28 cellular contexts compared by ENCODE assay signal in genomic region chr21:42357307-42357706, GRCh38. TPM values are rescaled to one million over a fixed set of nuclear protein-coding genes. Genes with fewer than 3 reads are reported as not detected.
DNase-seq lines count a peak whose midpoint lies in the region; ATAC-seq and TF ChIP-seq lines count a peak whose summit lies in the region.
"Had no signal": no experiment of that assay in that cellular context is flagged by ENCODE, and none has a peak within 500 bp of the region (broad histone marks: within the 10 kb centered on the region; RNA-seq: fewer than 3 reads in every experiment).

No MANE protein-coding gene starts in this region.

- DNase-seq in mammary epithelial cell (peak; percentile 44), MCF 10A (ENCODE audit: unreplicated experiment) (no peak), epithelial cell of esophagus (ENCODE audit: low read depth) (peak; percentile 13)
- no peak for DNase-seq in effector memory CD8-positive, alpha-beta T cell
- no peak for DNase-seq in effector memory CD4-positive, alpha-beta T cell
- DNase-seq: CD4-positive, CD25-positive, alpha-beta regulatory T cell; DMS153; HFFc6; NCI-H1092; NCI-H1417 treated with DMSO at 0.1 percent for 48 hours; NCI-H187 treated with DMSO at 0.1 percent for 48 hours; NCI-H2171 treated with DMSO at 0.1 percent for 48 hours; NCI-H345; NCI-H774; PC-3; Right ventricle myocardium superior had no signal

- in situ Hi-C loops in mammary epithelial cell (cut with MboI; ENCODE audit: low sequenced_read_pairs in 2 of 2) = no loop called here

- TF ChIP-seq CTCF in mammary epithelial cell (conservative IDR thresholded peaks at IDR 0.05 in 1 of 2, IDR thresholded peaks at IDR 0.05 in 1 of 2; ENCODE audit: extremely low read depth in 1 of 2, insufficient read depth in 1 of 2, low read depth in 1 of 2, low read length in 2 of 2) (no peak), MCF 10A (IDR thresholded peaks at IDR 0.05; ENCODE audit: unreplicated experiment) (no peak), epithelial cell of esophagus (IDR thresholded peaks at IDR 0.05; ENCODE audit: insufficient read depth, low read depth, low read length, missing control alignments) (no peak)

- POLR2A ChIA-PET in MCF 10A (lab: Yijun Ruan, JAX) = interaction anchor here (0.7 kb wide), 1 partner anchor 19 kb away, joined by 3 read pairs; no protein-coding TSS in a partner anchor

- CTCF ChIA-PET in mammary epithelial cell (lab: Charles Lee; ENCODE audit: low non-redundant PET) (no interaction called here), MCF 10A (lab: Yijun Ruan, JAX) (no interaction called here)

- H3K4me2 ChIP-seq in mammary epithelial cell (ENCODE audit: insufficient read depth, low read depth, low read length) = no peak overlapping the region
- H3K4me2 ChIP-seq: GM23338, KMS-11 had no signal

- no peaks in the 10 kb centered on the region for H3K27me3 ChIP-seq in mammary epithelial cell (ENCODE audit: insufficient read depth, low read length)
- no peaks in the 10 kb centered on the region for H3K27me3 ChIP-seq in mucosa of stomach (ENCODE audit: control insufficient read depth, insufficient read depth, low read length)
- no peaks in the 10 kb centered on the region for H3K27me3 ChIP-seq in effector memory CD4-positive, alpha-beta T cell (replicated peaks; ENCODE audit: control insufficient read depth, insufficient read depth, low read length, poor library complexity, severe bottlenecking)
- H3K27me3 ChIP-seq: SJSA1 had no signal

- H3K79me2 ChIP-seq in mammary epithelial cell (ENCODE audit: insufficient read depth, low read length) = no peaks in the 10 kb centered on the region

- peak overlapping the region; percentile 7 for H2AFZ ChIP-seq in mammary epithelial cell (ENCODE audit: low read depth, low read length)
- H2AFZ ChIP-seq: GM23338 had no signal

- WGBS in mammary epithelial cell (ENCODE audit: low coverage, missing lambda C conversion rate) = 0% methylated on average over 3 of the region's 3 CpGs

- no peak overlapping the region for H3K27ac ChIP-seq in mammary epithelial cell (ENCODE audit: insufficient read depth, low read depth, low read length)
- H3K27ac ChIP-seq in effector memory CD4-positive, alpha-beta T cell (ENCODE audit: insufficient read depth, low read length, poor library complexity, severe bottlenecking) = no peak overlapping the region
- H3K27ac ChIP-seq: KMS-11, SJSA1 had no signal

- BruUV-seq in mammary epithelial cell (replicated peaks; lab: Mats Ljungman, UMichigan) = no TSS peak
- BruUV-seq in MCF 10A (replicated peaks; lab: Mats Ljungman, UMichigan) = no TSS peak

- H3K9ac ChIP-seq in mammary epithelial cell (ENCODE audit: insufficient read depth, low read length) (no peak overlapping the region), mucosa of stomach (ENCODE audit: low read length) (peak overlapping the region; percentile 24)
- H3K9ac ChIP-seq: KMS-11 had no signal

- H3K4me1 ChIP-seq in mammary epithelial cell (ENCODE audit: insufficient read depth, low read length) = no peaks in the 10 kb centered on the region
- H3K4me1 ChIP-seq in mucosa of stomach (ENCODE audit: control insufficient read depth, insufficient read depth, low read length) = peaks cover 31% of the 10 kb centered on the region
- H3K4me1 ChIP-seq in effector memory CD4-positive, alpha-beta T cell (ENCODE audit: control insufficient read depth, insufficient read depth, low read length, poor library complexity, severe bottlenecking) = no peaks in the 10 kb centered on the region
- H3K4me1 ChIP-seq: HAP-1, SJSA1 had no signal

- H3K4me3 ChIP-seq in mammary epithelial cell (replicated peaks in 1 of 3; ENCODE audit: insufficient read depth in 1 of 3, low read depth in 2 of 3, low read length in 3 of 3) = no peak overlapping the region
- no peak overlapping the region for H3K4me3 ChIP-seq in epithelial cell of esophagus (ENCODE audit: low read length)
- H3K4me3 ChIP-seq in mucosa of stomach (ENCODE audit: low read length) = no peak overlapping the region
- H3K4me3 ChIP-seq in effector memory CD4-positive, alpha-beta T cell (ENCODE audit: insufficient read depth, low read depth, low read length, poor library complexity, severe bottlenecking) = no peak overlapping the region
- H3K4me3 ChIP-seq: GM23338, HAP-1, SJSA1 had no signal

- intact Hi-C loops in mammary epithelial cell (cut with micrococcal nuclease) = no loop called here
- intact Hi-C loops in MCF 10A (cut with micrococcal nuclease) = no loop called here

- H4K20me1 ChIP-seq in mammary epithelial cell (ENCODE audit: insufficient read depth, low read length) = no peaks in the 10 kb centered on the region

- H3K4me3 Mint-ChIP-seq in MCF 10A (ENCODE audit: unreplicated experiment) = no peak overlapping the region
- H3K4me3 Mint-ChIP-seq in effector memory CD8-positive, alpha-beta T cell = no peak overlapping the region
- H3K4me3 Mint-ChIP-seq: CD4-positive, CD25-positive, alpha-beta regulatory T cell; GM23338; HFFc6; IgD-negative memory B cell had no signal

- peaks cover 6% of the 10 kb centered on the region for H3K36me3 Mint-ChIP-seq in MCF 10A (ENCODE audit: insufficient read depth, unreplicated experiment)
- H3K36me3 Mint-ChIP-seq in effector memory CD8-positive, alpha-beta T cell (ENCODE audit: insufficient read depth) = no peaks in the 10 kb centered on the region

- H3K9me3 ChIP-seq in mammary epithelial cell (replicated peaks; ENCODE audit: insufficient read depth, low read length) = no peaks in the 10 kb centered on the region
- no peaks in the 10 kb centered on the region for H3K9me3 ChIP-seq in mucosa of stomach (ENCODE audit: control insufficient read depth, low read length)
- peaks cover 3% of the 10 kb centered on the region for H3K9me3 ChIP-seq in effector memory CD4-positive, alpha-beta T cell (ENCODE audit: control insufficient read depth, low read length)
- H3K9me3 ChIP-seq: HAP-1, SJSA1 had no signal

- peaks cover 29% of the 10 kb centered on the region for H3K27me3 Mint-ChIP-seq in MCF 10A (ENCODE audit: insufficient read depth, unreplicated experiment)
- H3K27me3 Mint-ChIP-seq in effector memory CD8-positive, alpha-beta T cell = peaks cover 11 to 50% of the 10 kb centered on the region in 2 donors

- dilution Hi-C loops in mammary epithelial cell (cut with HindIII; ENCODE audit: low sequenced_read_pairs) = loop anchor here (10.0 kb wide), 1 partner anchor 87 kb away; no protein-coding TSS in a partner anchor

- H3K9me3 Mint-ChIP-seq in MCF 10A (ENCODE audit: unreplicated experiment) = peaks cover 14% of the 10 kb centered on the region
- H3K9me3 Mint-ChIP-seq in effector memory CD8-positive, alpha-beta T cell = peaks cover 0 to 4% of the 10 kb centered on the region in 2 donors

- no peak overlapping the region for H3K27ac Mint-ChIP-seq in MCF 10A (ENCODE audit: low read depth, unreplicated experiment)
- H3K27ac Mint-ChIP-seq in effector memory CD8-positive, alpha-beta T cell = no peak overlapping the region
- H3K27ac Mint-ChIP-seq: CD4-positive, CD25-positive, alpha-beta regulatory T cell; GM23338; HFFc6; IgD-negative memory B cell had no signal

- H3K4me1 Mint-ChIP-seq in MCF 10A (ENCODE audit: insufficient read depth, unreplicated experiment) = no peaks in the 10 kb centered on the region
- H3K4me1 Mint-ChIP-seq in effector memory CD8-positive, alpha-beta T cell (ENCODE audit: low read depth in 2 of 2) = peaks cover 0 to 2% of the 10 kb centered on the region in 2 donors
- H3K4me1 Mint-ChIP-seq: CD4-positive, CD25-positive, alpha-beta regulatory T cell; GM23338 had no signal

- H3K36me3 ChIP-seq in mammary epithelial cell (ENCODE audit: insufficient read depth, low read length) (no peaks in the 10 kb centered on the region), mucosa of stomach (ENCODE audit: control insufficient read depth, insufficient read depth, low read length) (no peaks in the 10 kb centered on the region)
- no peaks in the 10 kb centered on the region for H3K36me3 ChIP-seq in effector memory CD4-positive, alpha-beta T cell (ENCODE audit: control insufficient read depth, insufficient read depth, low read length)
- H3K36me3 ChIP-seq: HAP-1, SJSA1 had no signal

- no peak for ATAC-seq in GM21576 (IDR thresholded peaks at IDR 0.05; ENCODE audit: unreplicated experiment)
- no peak for ATAC-seq in effector memory CD8-positive, alpha-beta T cell (replicated peaks)
- ATAC-seq: GM23338, PC-3 had no signal

RNA-seq across cellular contexts. Expression of gene TFF2, which starts 6.5 kb away (rescaled TPM):
- not detected for total RNA-seq in mammary epithelial cell
- not detected for polyA plus RNA-seq in mammary epithelial cell
- not detected for polyA minus RNA-seq in mammary epithelial cell
- total RNA-seq in MCF 10A (2022) = not detected in 2 replicates
- total RNA-seq: A172; CD4-positive, CD25-positive, alpha-beta regulatory T cell; Daoy; G401; GM23338; HFFc6; Right ventricle myocardium superior; RPMI7951; SJSA1 had no signal
- polyA plus RNA-seq: BJ; CD4-positive, CD25-positive, alpha-beta regulatory T cell; GM23338; IgD-negative memory B cell had no signal

RNA-seq across cellular contexts. Expression of gene TFF1, which starts 9.0 kb away (rescaled TPM):
- total RNA-seq in mammary epithelial cell (not detected), MCF 10A (2022) (not detected in 2 replicates)
- polyA plus RNA-seq in mammary epithelial cell = not detected
- polyA minus RNA-seq in mammary epithelial cell = not detected
- total RNA-seq: A172; CD4-positive, CD25-positive, alpha-beta regulatory T cell; Daoy; G401; GM23338; HFFc6; Right ventricle myocardium superior; RPMI7951; SJSA1 had no signal
- polyA plus RNA-seq: BJ; CD4-positive, CD25-positive, alpha-beta regulatory T cell; GM23338; IgD-negative memory B cell had no signal

RNA-seq across cellular contexts. Expression of gene TMPRSS3, which starts 38.5 kb away (rescaled TPM):
- total RNA-seq in mammary epithelial cell (1 to 10 TPM in 1 of 2 donors, not detected in 1; 2.8 TPM), MCF 10A (2022) (2.0 and 2.4 TPM in 2 replicates)
- polyA plus RNA-seq in mammary epithelial cell = not detected
- polyA minus RNA-seq in mammary epithelial cell = not detected
- total RNA-seq: G401, HFFc6, PC-3, Right ventricle myocardium superior, RPMI7951 had no signal
- polyA plus RNA-seq: BJ, GM23338, IgD-negative memory B cell had no signal

RNA-seq across cellular contexts. Expression of gene TFF3, which starts 42.1 kb away (rescaled TPM):
- total RNA-seq in mammary epithelial cell (not detected), MCF 10A (2022) (not detected in 2 replicates)
- not detected for polyA plus RNA-seq in mammary epithelial cell
- polyA minus RNA-seq in mammary epithelial cell = not detected
- total RNA-seq: A172; CD4-positive, CD25-positive, alpha-beta regulatory T cell; G401; HFFc6; SJSA1 had no signal
- polyA plus RNA-seq: BJ; CD4-positive, CD25-positive, alpha-beta regulatory T cell; IgD-negative memory B cell had no signal

RNA-seq across cellular contexts. Expression of gene UBASH3A, which starts 46.4 kb away (rescaled TPM):
- total RNA-seq in mammary epithelial cell = not detected
- polyA plus RNA-seq in mammary epithelial cell = not detected
- not detected for polyA minus RNA-seq in mammary epithelial cell
- total RNA-seq in MCF 10A (2022) = not detected in 2 replicates
- total RNA-seq: A172, Daoy, G401, GM23338, HFFc6, Right ventricle myocardium superior, RPMI7951, SJSA1 had no signal
- polyA plus RNA-seq: BJ, GM23338 had no signal

Comparison
In these comparisons a context has a peak if more than half of its experiments do, and no peak if none do; other contexts are left out.
1. DNase-seq: peak in mammary epithelial cell (single experiment) and epithelial cell of esophagus (single experiment); none in MCF 10A (single experiment), effector memory CD8-positive, alpha-beta T cell (0 of 3) and effector memory CD4-positive, alpha-beta T cell (0 of 3).